In the genomic region with DNA sequence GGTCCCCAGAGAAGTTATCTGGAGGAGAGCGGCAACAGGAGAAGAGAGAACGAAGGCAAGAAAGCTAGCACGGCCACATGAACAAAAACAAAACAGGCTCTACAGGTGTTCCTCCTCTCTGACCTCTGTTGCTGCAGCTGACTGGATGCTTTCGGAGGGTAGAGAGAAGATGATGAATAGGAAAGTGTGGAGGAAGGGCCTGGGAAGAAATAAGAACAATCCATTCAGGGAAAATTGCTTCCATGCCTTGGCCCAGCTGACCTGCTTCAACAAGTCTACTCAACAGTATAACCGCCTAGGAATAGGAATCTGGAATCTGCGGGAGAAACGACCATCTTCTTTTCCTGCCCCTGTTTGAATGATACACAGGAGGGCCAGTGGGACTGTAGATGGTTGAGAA, we compare ENCODE assay signal across 24 cellular contexts.
"Had no signal": no experiment of that assay in that cellular context is flagged by ENCODE, and none has a peak within 500 bp of the region (broad histone marks: within the 10 kb centered on the region; RNA-seq: fewer than 3 reads in every experiment).

No MANE protein-coding gene starts in this region.

- H3K27ac ChIP-seq: hepatocyte, left lung, pancreas, psoas muscle, right atrium auricular region, VCaP had no signal

- H3K27ac Mint-ChIP-seq: activated CD4-positive, alpha-beta T cell treated with anti-CD3 and anti-CD28 coated beads, Interleukin-2, amount 10 ng/mL, durations not matched to agents 7 days and 5 days; activated CD8-positive, alpha-beta T cell treated with anti-CD3 and anti-CD28 coated beads, Interleukin-2, amount 10 ng/mL, durations not matched to agents 7 days and 5 days; activated T-helper 1 cell treated with anti-CD3 and anti-CD28 coated beads, Interleukin-12 subunit alpha, Interleukin-12 subunit beta, Interleukin-2, Interleukin-4 antibody, amounts not matched to agents 30 ng/mL and 10 ng/mL and 1 ng/mL, durations not matched to agents 14 hours and 24 hours and 36 hours; naive thymus-derived CD4-positive, alpha-beta T cell had no signal

- H3K4me1 ChIP-seq: psoas muscle had no signal

- H3K27me3 ChIP-seq: hepatocyte, left lung, pancreas, right atrium auricular region, tibial nerve had no signal

- H3K9me3 ChIP-seq: left lung, pancreas, psoas muscle, right atrium auricular region, spleen, tibial nerve had no signal

- DNase-seq: activated CD4-positive, alpha-beta T cell treated with anti-CD3 and anti-CD28 coated beads, Interleukin-2, amount 10 ng/mL, durations not matched to agents 7 days and 5 days; activated CD8-positive, alpha-beta T cell treated with anti-CD3 and anti-CD28 coated beads, Interleukin-2, amount 10 ng/mL, durations not matched to agents 7 days and 5 days; activated gamma-delta T cell; activated naive CD4-positive, alpha-beta T cell treated with anti-CD3 and anti-CD28 coated beads, Interleukin-2, amount 50 U/mL, for 16 hours; cerebellar nuclear complex; effector CD4-positive, alpha-beta T cell; foreskin melanocyte; glutamatergic neuron; kidney glomerular epithelial cell; left lung; naive thymus-derived CD4-positive, alpha-beta T cell; pancreas; psoas muscle; spleen; stimulated activated CD4-positive, alpha-beta T cell treated with anti-CD3 and anti-CD28 coated beads, Interleukin-4, amount 100 ng/mL, for 1 hour; stimulated activated naive CD4-positive, alpha-beta T cell; SW 1271 had no signal

- H3K4me3 Mint-ChIP-seq: activated CD8-positive, alpha-beta T cell treated with anti-CD3 and anti-CD28 coated beads, Interleukin-2, amount 10 ng/mL, durations not matched to agents 7 days and 5 days; activated T-helper 1 cell treated with anti-CD3 and anti-CD28 coated beads, Interleukin-12 subunit alpha, Interleukin-12 subunit beta, Interleukin-2, Interleukin-4 antibody, amounts not matched to agents 30 ng/mL and 10 ng/mL and 1 ng/mL, durations not matched to agents 14 hours and 24 hours and 36 hours had no signal

- ATAC-seq: activated CD4-positive, CD25-positive, alpha-beta regulatory T cell treated with anti-CD3 and anti-CD28 coated beads, Interleukin-2, amount 50 U/mL, for 24 hours; activated CD8-positive, alpha-beta T cell treated with anti-CD3 and anti-CD28 coated beads, Interleukin-2, amount 10 ng/mL, durations not matched to agents 7 days and 5 days; left lung; naive thymus-derived CD4-positive, alpha-beta T cell; pancreas; psoas muscle had no signal

- H3K9me3 Mint-ChIP-seq: activated CD4-positive, alpha-beta T cell treated with anti-CD3 and anti-CD28 coated beads, Interleukin-2, amount 10 ng/mL, durations not matched to agents 7 days and 5 days; activated T-helper 1 cell treated with anti-CD3 and anti-CD28 coated beads, Interleukin-12 subunit alpha, Interleukin-12 subunit beta, Interleukin-2, Interleukin-4 antibody, amounts not matched to agents 30 ng/mL and 10 ng/mL and 1 ng/mL, durations not matched to agents 14 hours and 24 hours and 36 hours; naive thymus-derived CD4-positive, alpha-beta T cell had no signal

- H3K4me3 ChIP-seq: hepatocyte, left lung, lung, pancreas, psoas muscle, right atrium auricular region, spleen, tibial nerve had no signal
